In the genomic region with DNA sequence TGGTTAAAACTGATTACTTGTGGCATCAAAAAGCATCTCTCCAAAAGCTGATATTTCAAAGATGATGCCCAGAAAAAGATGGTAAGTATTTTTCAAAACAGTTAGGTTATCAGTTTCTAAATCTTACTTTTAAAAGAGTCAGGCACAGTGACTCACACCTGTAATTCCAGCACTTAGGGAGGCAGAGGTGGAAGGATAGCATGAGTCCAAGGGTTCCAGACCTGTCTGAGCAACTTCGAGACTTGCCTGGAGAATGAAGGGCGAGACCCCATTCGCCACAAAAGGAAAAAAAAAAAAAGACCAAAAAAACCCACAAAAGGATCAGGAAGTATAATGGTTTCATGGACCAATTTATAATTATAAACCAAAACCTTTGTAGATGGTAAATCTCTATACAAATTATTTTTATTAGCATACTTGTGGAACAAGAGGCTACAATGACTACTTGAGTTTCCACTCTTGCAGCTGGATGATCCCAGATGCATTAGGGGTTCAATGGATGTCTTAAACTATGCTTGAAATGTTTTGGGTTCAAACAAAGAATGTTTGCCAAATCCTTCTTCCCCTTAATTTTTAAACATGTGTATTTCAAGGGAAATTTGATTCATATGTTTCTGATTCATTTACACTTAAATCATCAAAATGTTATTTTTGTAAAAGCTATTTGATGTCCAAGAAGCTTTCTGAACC, we compare ENCODE assay signal across 24 cellular contexts.
"Had no signal": no experiment of that assay in that cellular context is flagged by ENCODE, and none has a peak within 500 bp of the region (broad histone marks: within the 10 kb centered on the region; RNA-seq: fewer than 3 reads in every experiment).

No MANE protein-coding gene starts in this region.

- H3K4me1 ChIP-seq: body of pancreas, left ventricle myocardium inferior had no signal

- H3K4me2 ChIP-seq: smooth muscle cell had no signal

- ATAC-seq: activated CD8-positive, alpha-beta T cell treated with anti-CD3 and anti-CD28 coated beads, Interleukin-2, amount 10 ng/mL, durations not matched to agents 7 days and 5 days; body of pancreas; gastroesophageal sphincter; natural killer cell; stimulated activated naive B cell treated with anti-CD40 and anti-IgM and Interleukin-4, amounts not matched to agents 10 μg/mL and 1 μg/mL and 100 μg/mL, for 72 hours had no signal

- H3K4me1 Mint-ChIP-seq: activated naive CD4-positive, alpha-beta T cell treated with anti-CD3 and anti-CD28 coated beads, Interleukin-2, amount 50 U/mL, for 24 hours; natural killer cell; stimulated activated naive B cell treated with anti-CD40 and anti-IgM and Interleukin-4, amounts not matched to agents 10 μg/mL and 1 μg/mL and 100 μg/mL, for 72 hours had no signal

- H3K27me3 ChIP-seq: body of pancreas, gastroesophageal sphincter, sigmoid colon, transverse colon, uterus had no signal

- H3K4me3 Mint-ChIP-seq: activated CD8-positive, alpha-beta T cell treated with anti-CD3 and anti-CD28 coated beads, Interleukin-2, amount 10 ng/mL, durations not matched to agents 7 days and 5 days; activated naive CD4-positive, alpha-beta T cell treated with anti-CD3 and anti-CD28 coated beads, Interleukin-2, amount 50 U/mL, for 24 hours; activated T-helper 1 cell treated with anti-CD3 and anti-CD28 coated beads, Interleukin-12 subunit alpha, Interleukin-12 subunit beta, Interleukin-2, Interleukin-4 antibody, amounts not matched to agents 30 ng/mL and 10 ng/mL and 1 ng/mL, durations not matched to agents 14 hours and 24 hours and 36 hours; mesothelial cell of epicardium; natural killer cell; stimulated activated naive B cell treated with anti-CD40 and anti-IgM and Interleukin-4, amounts not matched to agents 10 μg/mL and 1 μg/mL and 100 μg/mL, for 72 hours had no signal

- H3K27ac ChIP-seq: body of pancreas, gastroesophageal sphincter, left ventricle myocardium inferior, sigmoid colon, transverse colon, WERI-Rb-1 had no signal

- H3K9me3 ChIP-seq: body of pancreas, gastroesophageal sphincter, left ventricle myocardium inferior, sigmoid colon, transverse colon, uterus had no signal

- H3K36me3 Mint-ChIP-seq: activated naive CD4-positive, alpha-beta T cell treated with anti-CD3 and anti-CD28 coated beads, Interleukin-2, amount 50 U/mL, for 24 hours; mesothelial cell of epicardium; natural killer cell; stimulated activated naive B cell treated with anti-CD40 and anti-IgM and Interleukin-4, amounts not matched to agents 10 μg/mL and 1 μg/mL and 100 μg/mL, for 72 hours had no signal

- DNase-seq: activated CD4-positive, alpha-beta T cell treated with anti-CD3 and anti-CD28 coated beads, Interleukin-2, amount 50 U/mL, for 1 hour; activated CD4-positive, CD25-positive, alpha-beta regulatory T cell treated with anti-CD3 and anti-CD28 coated beads, Interleukin-2, amount 50 U/mL, for 72 hours; activated CD8-positive, alpha-beta T cell treated with anti-CD3 and anti-CD28 coated beads, Interleukin-2, amount 10 ng/mL, durations not matched to agents 7 days and 5 days; activated gamma-delta T cell treated with Interleukin-2 at 50 U/mL for 16 hours; anterior cingulate cortex; body of pancreas; erythroblast; head of caudate nucleus; hypothalamus; left ventricle myocardium inferior; natural killer cell; retina; sigmoid colon; stimulated activated CD4-positive, alpha-beta T cell treated with anti-CD3 and anti-CD28 coated beads, Interleukin-15, amount 100 ng/mL, for 24 hours; stimulated activated naive B cell treated with anti-CD40 and anti-IgM and Interleukin-4, amounts not matched to agents 10 μg/mL and 1 μg/mL and 100 μg/mL, for 72 hours; transverse colon; uterus; WERI-Rb-1 had no signal

- H3K27me3 Mint-ChIP-seq: progenitor cell of endocrine pancreas; stimulated activated naive B cell treated with anti-CD40 and anti-IgM and Interleukin-4, amounts not matched to agents 10 μg/mL and 1 μg/mL and 100 μg/mL, for 72 hours had no signal

- H3K27ac Mint-ChIP-seq: activated CD8-positive, alpha-beta T cell treated with anti-CD3 and anti-CD28 coated beads, Interleukin-2, amount 10 ng/mL, durations not matched to agents 7 days and 5 days; activated naive CD4-positive, alpha-beta T cell treated with anti-CD3 and anti-CD28 coated beads, Interleukin-2, amount 50 U/mL, for 24 hours; activated T-helper 1 cell treated with anti-CD3 and anti-CD28 coated beads, Interleukin-12 subunit alpha, Interleukin-12 subunit beta, Interleukin-2, Interleukin-4 antibody, amounts not matched to agents 30 ng/mL and 10 ng/mL and 1 ng/mL, durations not matched to agents 14 hours and 24 hours and 36 hours; natural killer cell; progenitor cell of endocrine pancreas; stimulated activated naive B cell treated with anti-CD40 and anti-IgM and Interleukin-4, amounts not matched to agents 10 μg/mL and 1 μg/mL and 100 μg/mL, for 72 hours had no signal

- H3K36me3 ChIP-seq: gastroesophageal sphincter, left ventricle myocardium inferior, sigmoid colon, transverse colon, uterus, WERI-Rb-1 had no signal

- H3K9me3 Mint-ChIP-seq: activated naive CD4-positive, alpha-beta T cell treated with anti-CD3 and anti-CD28 coated beads, Interleukin-2, amount 50 U/mL, for 24 hours; activated T-helper 1 cell treated with anti-CD3 and anti-CD28 coated beads, Interleukin-12 subunit alpha, Interleukin-12 subunit beta, Interleukin-2, Interleukin-4 antibody, amounts not matched to agents 30 ng/mL and 10 ng/mL and 1 ng/mL, durations not matched to agents 14 hours and 24 hours and 36 hours; mesothelial cell of epicardium; natural killer cell; stimulated activated naive B cell treated with anti-CD40 and anti-IgM and Interleukin-4, amounts not matched to agents 10 μg/mL and 1 μg/mL and 100 μg/mL, for 72 hours had no signal

- H3K4me3 ChIP-seq: body of pancreas, gastroesophageal sphincter, left ventricle myocardium inferior, sigmoid colon, smooth muscle cell, transverse colon, uterus had no signal
